Comparison of ENCODE assay signal across 1 cellular context in the genomic region with DNA sequence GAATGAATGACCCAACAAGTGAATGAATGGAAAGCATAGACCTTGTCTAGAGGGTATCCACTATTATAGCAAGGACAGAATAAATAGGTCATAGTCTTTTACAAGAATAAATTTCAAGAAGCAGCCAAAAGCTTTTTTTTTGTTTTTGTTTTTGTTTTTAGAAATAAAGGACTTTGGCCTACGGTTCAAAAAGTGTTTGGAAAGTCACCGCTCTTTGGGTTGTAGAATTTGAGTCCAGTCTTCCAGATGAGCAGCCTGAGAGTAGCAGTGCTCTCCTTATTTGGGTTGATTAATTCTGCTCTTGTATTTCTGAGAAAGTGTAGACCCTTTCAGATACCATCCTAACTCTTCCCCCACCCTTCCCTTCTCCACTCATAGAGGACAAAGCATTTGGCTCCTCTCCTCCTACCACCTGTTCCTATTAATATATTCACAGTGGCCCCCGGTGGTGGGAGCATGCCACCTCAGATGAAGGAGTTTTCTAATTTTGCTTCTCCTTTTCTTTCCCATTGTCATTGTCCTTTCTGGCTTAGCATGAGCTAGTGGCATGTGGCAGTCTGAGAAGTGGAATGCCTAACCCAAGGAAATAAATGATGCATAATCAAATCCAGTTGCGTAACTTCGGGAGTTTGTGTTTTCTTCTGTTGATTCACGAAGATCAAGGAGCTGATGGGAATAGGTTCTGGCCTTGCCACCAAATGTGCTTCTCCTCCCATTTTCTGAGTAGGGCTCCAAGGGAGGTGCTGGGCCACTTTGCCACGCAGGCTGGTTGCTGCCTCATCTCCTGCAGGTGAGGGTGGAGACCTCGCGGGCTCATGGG.
TF ChIP-seq lines count a peak whose summit lies in the region.

No MANE protein-coding gene starts in this region.

TF ChIP-seq in H1, 55 proteins besides CTCF, POLR2A, EP300 and RAD21:
- TF ChIP-seq EGR1 (IDR thresholded peaks at IDR 0.05; ENCODE audit: borderline replicate concordance, low read depth, low read length), result no peak
- peak; percentile 84 for TF ChIP-seq CEBPB (IDR thresholded peaks at IDR 0.05; ENCODE audit: low read depth, low read length)
- no peak for TF ChIP-seq TAF7 (optimal IDR thresholded peaks at IDR 0.05; ENCODE audit: borderline replicate concordance, low read depth, low read length)
